18 cellular contexts compared by ENCODE assay signal in genomic region chr22:39710380-39711117, GRCh38.
"Had no signal": no experiment of that assay in that cellular context is flagged by ENCODE, and none has a peak within 500 bp of the region (broad histone marks: within the 10 kb centered on the region; RNA-seq: fewer than 3 reads in every experiment).

No MANE protein-coding gene starts in this region.

- H3K4me1 ChIP-seq: suprapubic skin, upper lobe of left lung had no signal

- H3K9me3 ChIP-seq: ovary, suprapubic skin, upper lobe of left lung had no signal

- DNase-seq: activated B cell treated with CpG ODN at 0.5 μM for 24 hours; activated CD4-positive, alpha-beta T cell treated with anti-CD3 and anti-CD28 coated beads, Interleukin-2, amount 10 ng/mL, durations not matched to agents 24 days and 14 days; activated CD8-positive, alpha-beta memory T cell treated with anti-CD3 and anti-CD28 coated beads, Interleukin-2, amount 50 U/mL, for 4 hours; activated CD8-positive, alpha-beta T cell treated with anti-CD3 and anti-CD28 coated beads, Interleukin-2, amount 10 ng/mL, durations not matched to agents 7 days and 5 days; activated gamma-delta T cell; activated T-cell treated with anti-CD3 and anti-CD28 coated beads, Interleukin-2, amount 50 U/mL, for 72 hours; amniotic stem cell; foreskin fibroblast; stimulated activated CD4-positive, alpha-beta T cell treated with anti-CD3 and anti-CD28 coated beads, Interleukin-4, amount 100 ng/mL, for 24 hours; stimulated activated naive CD8-positive, alpha-beta T cell treated with anti-CD3 and anti-CD28 coated beads, Interleukin-15, Interleukin-2, amounts not matched to agents 100 U/mL and 50 U/mL, for 24 hours; SW 1271; upper lobe of left lung had no signal

- H3K27ac ChIP-seq: coronary artery, ovary, skin epidermis, suprapubic skin, upper lobe of left lung had no signal

- H3K27me3 ChIP-seq: ovary, upper lobe of left lung had no signal

- H3K4me3 ChIP-seq: coronary artery, ovary, skin epidermis, suprapubic skin, upper lobe of left lung had no signal

- H3K36me3 ChIP-seq: ovary, suprapubic skin, upper lobe of left lung had no signal

- ATAC-seq: activated CD8-positive, alpha-beta T cell treated with anti-CD3 and anti-CD28 coated beads, Interleukin-2, amount 10 ng/mL, durations not matched to agents 7 days and 5 days; activated naive CD4-positive, alpha-beta T cell treated with anti-CD3 and anti-CD28 coated beads, Interleukin-2, amount 50 U/mL, for 72 hours; activated T-cell treated with anti-CD3 and anti-CD28 coated beads, Interleukin-2, amount 50 U/mL, for 72 hours; esophagus mucosa; stimulated activated naive CD8-positive, alpha-beta T cell treated with anti-CD3 and anti-CD28 coated beads, Interleukin-15, Interleukin-2, amounts not matched to agents 100 U/mL and 50 U/mL, for 24 hours had no signal
